ENCODE assay signal across 1 cellular context in genomic region chr2:180005465-180005864, GRCh38.
A peak's percentile ranks its signal among the peaks of the same experiment; 100 is the strongest.
TF ChIP-seq lines count a peak whose summit lies in the region.

No MANE protein-coding gene starts in this region.

TF ChIP-seq in GM12878, 131 proteins besides CTCF, POLR2A, EP300 and RAD21:
- 0 out of 2 replicates have a peak, but pooled peaks have one; percentile 26 for TF ChIP-seq ZBTB33 (IDR thresholded peaks at IDR 0.05)
- peak; percentile 57; the same call in 1 of the 2 replicates for TF ChIP-seq SPI1 (IDR thresholded peaks at IDR 0.05; ENCODE audit: borderline replicate concordance, insufficient read depth, low read depth, low read length)
